Comparison of ENCODE assay signal across 1 cellular context in the genomic region with DNA sequence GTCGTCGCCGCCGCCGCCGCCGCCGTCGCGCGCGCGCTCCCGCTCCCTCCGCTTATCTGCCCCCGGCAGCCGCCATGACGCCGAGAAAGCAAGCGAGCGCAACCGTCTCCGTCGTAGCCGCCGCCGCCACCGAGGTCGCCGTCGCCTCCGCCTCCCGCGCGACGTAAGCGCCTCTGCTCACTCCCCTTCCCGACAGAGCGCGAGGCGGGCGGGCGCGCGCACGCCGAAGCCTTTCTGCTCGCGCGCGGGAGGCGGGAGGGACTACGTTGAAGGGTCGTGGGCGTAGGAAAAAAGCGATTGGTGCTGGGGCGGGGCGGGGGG.
A peak's percentile ranks its signal among the peaks of the same experiment; 100 is the strongest.
TF ChIP-seq lines count a peak whose summit lies in the region.

TSS of gene CHD1 (minus strand) at position 206 of the 321 bp plus-strand sequence. CDS start 2,621 bp downstream, outside the sequence.

TF ChIP-seq in K562, 482 proteins besides CTCF, POLR2A, EP300 and RAD21 (continued from another document and continues in another):
- TF ChIP-seq ARID3B (CRISPR knock-in tag; IDR thresholded peaks at IDR 0.05; ENCODE audit: borderline replicate concordance), result no peak
- no peak for TF ChIP-seq ZBTB2 (IDR thresholded peaks at IDR 0.05)
- TF ChIP-seq ZBTB7A (IDR thresholded peaks at IDR 0.05; ENCODE audit: borderline replicate concordance, control insufficient read depth, low read depth, low read length), result peak; percentile 2; the same call in 1 of the 2 replicates
- TF ChIP-seq MCM2 (IDR thresholded peaks at IDR 0.05; ENCODE audit: low read depth), result no peak
- no peak; the same call in 1 of the 2 replicates for TF ChIP-seq TFAP4 (CRISPR knock-in tag; IDR thresholded peaks at IDR 0.05; ENCODE audit: borderline replicate concordance)
- TF ChIP-seq, protein P1, sequence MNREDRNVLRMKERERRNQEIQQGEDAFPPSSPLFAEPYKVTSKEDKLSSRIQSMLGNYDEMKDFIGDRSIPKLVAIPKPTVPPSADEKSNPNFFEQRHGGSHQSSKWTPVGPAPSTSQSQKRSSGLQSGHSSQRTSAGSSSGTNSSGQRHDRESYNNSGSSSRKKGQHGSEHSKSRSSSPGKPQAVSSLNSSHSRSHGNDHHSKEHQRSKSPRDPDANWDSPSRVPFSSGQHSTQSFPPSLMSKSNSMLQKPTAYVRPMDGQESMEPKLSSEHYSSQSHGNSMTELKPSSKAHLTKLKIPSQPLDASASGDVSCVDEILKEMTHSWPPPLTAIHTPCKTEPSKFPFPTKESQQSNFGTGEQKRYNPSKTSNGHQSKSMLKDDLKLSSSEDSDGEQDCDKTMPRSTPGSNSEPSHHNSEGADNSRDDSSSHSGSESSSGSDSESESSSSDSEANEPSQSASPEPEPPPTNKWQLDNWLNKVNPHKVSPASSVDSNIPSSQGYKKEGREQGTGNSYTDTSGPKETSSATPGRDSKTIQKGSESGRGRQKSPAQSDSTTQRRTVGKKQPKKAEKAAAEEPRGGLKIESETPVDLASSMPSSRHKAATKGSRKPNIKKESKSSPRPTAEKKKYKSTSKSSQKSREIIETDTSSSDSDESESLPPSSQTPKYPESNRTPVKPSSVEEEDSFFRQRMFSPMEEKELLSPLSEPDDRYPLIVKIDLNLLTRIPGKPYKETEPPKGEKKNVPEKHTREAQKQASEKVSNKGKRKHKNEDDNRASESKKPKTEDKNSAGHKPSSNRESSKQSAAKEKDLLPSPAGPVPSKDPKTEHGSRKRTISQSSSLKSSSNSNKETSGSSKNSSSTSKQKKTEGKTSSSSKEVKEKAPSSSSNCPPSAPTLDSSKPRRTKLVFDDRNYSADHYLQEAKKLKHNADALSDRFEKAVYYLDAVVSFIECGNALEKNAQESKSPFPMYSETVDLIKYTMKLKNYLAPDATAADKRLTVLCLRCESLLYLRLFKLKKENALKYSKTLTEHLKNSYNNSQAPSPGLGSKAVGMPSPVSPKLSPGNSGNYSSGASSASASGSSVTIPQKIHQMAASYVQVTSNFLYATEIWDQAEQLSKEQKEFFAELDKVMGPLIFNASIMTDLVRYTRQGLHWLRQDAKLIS (CRISPR knock-in tag; IDR thresholded peaks at IDR 0.05), result peak; percentile 74; the same call in 1 of the 2 replicates
- no peak for TF ChIP-seq CEBPB (tag; IDR thresholded peaks at IDR 0.05)
- TF ChIP-seq SMAD4 (CRISPR knock-in tag; conservative IDR thresholded peaks at IDR 0.05), result peak; percentile 87
- no peak for TF ChIP-seq GABPB2 (CRISPR knock-in tag; conservative IDR thresholded peaks at IDR 0.05)
- peak; percentile 79 for TF ChIP-seq EGR1 (conservative IDR thresholded peaks at IDR 0.05)
- 0 out of 4 replicates have a peak, but pooled peaks of 1 of the 2 experiments have one; percentile 26 for TF ChIP-seq KDM4B (IDR thresholded peaks at IDR 0.05; ENCODE audit: borderline replicate concordance in 2 of 2, low read depth in 1 of 2)
- TF ChIP-seq TBP (optimal IDR thresholded peaks at IDR 0.05; ENCODE audit: low read depth, low read length), result peak; percentile 79
- no peak for TF ChIP-seq NFATC3 (IDR thresholded peaks at IDR 0.05)
- no peak for TF ChIP-seq KHSRP (IDR thresholded peaks at IDR 0.05)
- no peak for TF ChIP-seq LARP7 (IDR thresholded peaks at IDR 0.05)
- TF ChIP-seq TAL1 (IDR thresholded peaks at IDR 0.05), result 0 out of 2 replicates have a peak, but pooled peaks have one; percentile 5
- TF ChIP-seq, protein P2, sequence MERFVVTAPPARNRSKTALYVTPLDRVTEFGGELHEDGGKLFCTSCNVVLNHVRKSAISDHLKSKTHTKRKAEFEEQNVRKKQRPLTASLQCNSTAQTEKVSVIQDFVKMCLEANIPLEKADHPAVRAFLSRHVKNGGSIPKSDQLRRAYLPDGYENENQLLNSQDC (CRISPR knock-in tag; IDR thresholded peaks at IDR 0.05), result peak; percentile 81; the same call in 1 of the 2 replicates
- TF ChIP-seq SMARCA5 (IDR thresholded peaks at IDR 0.05), result no peak
- no peak for TF ChIP-seq ZNF408 (CRISPR knock-in tag; IDR thresholded peaks at IDR 0.05; ENCODE audit: low read depth)
- TF ChIP-seq, protein P3, sequence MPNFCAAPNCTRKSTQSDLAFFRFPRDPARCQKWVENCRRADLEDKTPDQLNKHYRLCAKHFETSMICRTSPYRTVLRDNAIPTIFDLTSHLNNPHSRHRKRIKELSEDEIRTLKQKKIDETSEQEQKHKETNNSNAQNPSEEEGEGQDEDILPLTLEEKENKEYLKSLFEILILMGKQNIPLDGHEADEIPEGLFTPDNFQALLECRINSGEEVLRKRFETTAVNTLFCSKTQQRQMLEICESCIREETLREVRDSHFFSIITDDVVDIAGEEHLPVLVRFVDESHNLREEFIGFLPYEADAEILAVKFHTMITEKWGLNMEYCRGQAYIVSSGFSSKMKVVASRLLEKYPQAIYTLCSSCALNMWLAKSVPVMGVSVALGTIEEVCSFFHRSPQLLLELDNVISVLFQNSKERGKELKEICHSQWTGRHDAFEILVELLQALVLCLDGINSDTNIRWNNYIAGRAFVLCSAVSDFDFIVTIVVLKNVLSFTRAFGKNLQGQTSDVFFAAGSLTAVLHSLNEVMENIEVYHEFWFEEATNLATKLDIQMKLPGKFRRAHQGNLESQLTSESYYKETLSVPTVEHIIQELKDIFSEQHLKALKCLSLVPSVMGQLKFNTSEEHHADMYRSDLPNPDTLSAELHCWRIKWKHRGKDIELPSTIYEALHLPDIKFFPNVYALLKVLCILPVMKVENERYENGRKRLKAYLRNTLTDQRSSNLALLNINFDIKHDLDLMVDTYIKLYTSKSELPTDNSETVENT (CRISPR knock-in tag; IDR thresholded peaks at IDR 0.05), result peak; percentile 74; the same call in 1 of the 2 replicates
- TF ChIP-seq YY1 (IDR thresholded peaks at IDR 0.05; ENCODE audit: borderline replicate concordance in 1 of 3, control insufficient read depth in 1 of 3, extremely low read depth in 1 of 3, insufficient read depth in 3 of 3, insufficient read length in 1 of 3, insufficient replicate concordance in 2 of 3, low read depth in 1 of 3, low read length in 2 of 3), result peak; percentile 64 to 95 (median 90)
- peak; percentile 88 for TF ChIP-seq TAF1 (IDR thresholded peaks at IDR 0.05; ENCODE audit: control insufficient read depth, extremely low read depth, insufficient read depth, low read length, severe bottlenecking)
- TF ChIP-seq PML (IDR thresholded peaks at IDR 0.05; ENCODE audit: low read length), result 0 out of 2 replicates have a peak, but pooled peaks have one; percentile 28
- TF ChIP-seq PYGO2 (tag; IDR thresholded peaks at IDR 0.05), result no peak
- peak; percentile 89 for TF ChIP-seq POLR2G (IDR thresholded peaks at IDR 0.05; ENCODE audit: low read depth, low read length)
- TF ChIP-seq CCNT2 (IDR thresholded peaks at IDR 0.05; ENCODE audit: borderline replicate concordance, extremely low read depth, insufficient read length, low read depth, low read length), result peak; percentile 84
- no peak for TF ChIP-seq DNMT1 (IDR thresholded peaks at IDR 0.05)
- TF ChIP-seq, protein P4, sequence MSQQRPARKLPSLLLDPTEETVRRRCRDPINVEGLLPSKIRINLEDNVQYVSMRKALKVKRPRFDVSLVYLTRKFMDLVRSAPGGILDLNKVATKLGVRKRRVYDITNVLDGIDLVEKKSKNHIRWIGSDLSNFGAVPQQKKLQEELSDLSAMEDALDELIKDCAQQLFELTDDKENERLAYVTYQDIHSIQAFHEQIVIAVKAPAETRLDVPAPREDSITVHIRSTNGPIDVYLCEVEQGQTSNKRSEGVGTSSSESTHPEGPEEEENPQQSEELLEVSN (IDR thresholded peaks at IDR 0.05; ENCODE audit: borderline replicate concordance in 1 of 2, extremely low read depth in 1 of 2, insufficient read depth in 1 of 2, insufficient read length in 1 of 2, low read depth in 1 of 2, low read length in 1 of 2, poor library complexity in 1 of 2, severe bottlenecking in 1 of 2), result peak in 1 of 2 experiments; percentile 65
- TF ChIP-seq HNRNPK (IDR thresholded peaks at IDR 0.05; ENCODE audit: low read depth, low read length, poor library complexity, severe bottlenecking), result peak; percentile 34
- TF ChIP-seq, protein P5, sequence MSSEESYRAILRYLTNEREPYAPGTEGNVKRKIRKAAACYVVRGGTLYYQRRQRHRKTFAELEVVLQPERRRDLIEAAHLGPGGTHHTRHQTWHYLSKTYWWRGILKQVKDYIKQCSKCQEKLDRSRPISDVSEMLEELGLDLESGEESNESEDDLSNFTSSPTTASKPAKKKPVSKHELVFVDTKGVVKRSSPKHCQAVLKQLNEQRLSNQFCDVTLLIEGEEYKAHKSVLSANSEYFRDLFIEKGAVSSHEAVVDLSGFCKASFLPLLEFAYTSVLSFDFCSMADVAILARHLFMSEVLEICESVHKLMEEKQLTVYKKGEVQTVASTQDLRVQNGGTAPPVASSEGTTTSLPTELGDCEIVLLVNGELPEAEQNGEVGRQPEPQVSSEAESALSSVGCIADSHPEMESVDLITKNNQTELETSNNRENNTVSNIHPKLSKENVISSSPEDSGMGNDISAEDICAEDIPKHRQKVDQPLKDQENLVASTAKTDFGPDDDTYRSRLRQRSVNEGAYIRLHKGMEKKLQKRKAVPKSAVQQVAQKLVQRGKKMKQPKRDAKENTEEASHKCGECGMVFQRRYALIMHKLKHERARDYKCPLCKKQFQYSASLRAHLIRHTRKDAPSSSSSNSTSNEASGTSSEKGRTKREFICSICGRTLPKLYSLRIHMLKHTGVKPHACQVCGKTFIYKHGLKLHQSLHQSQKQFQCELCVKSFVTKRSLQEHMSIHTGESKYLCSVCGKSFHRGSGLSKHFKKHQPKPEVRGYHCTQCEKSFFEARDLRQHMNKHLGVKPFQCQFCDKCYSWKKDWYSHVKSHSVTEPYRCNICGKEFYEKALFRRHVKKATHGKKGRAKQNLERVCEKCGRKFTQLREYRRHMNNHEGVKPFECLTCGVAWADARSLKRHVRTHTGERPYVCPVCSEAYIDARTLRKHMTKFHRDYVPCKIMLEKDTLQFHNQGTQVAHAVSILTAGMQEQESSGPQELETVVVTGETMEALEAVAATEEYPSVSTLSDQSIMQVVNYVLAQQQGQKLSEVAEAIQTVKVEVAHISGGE (CRISPR knock-in tag; IDR thresholded peaks at IDR 0.05), result no peak; a peak in 1 of 6 replicates
- TF ChIP-seq ZNF77 (CRISPR knock-in tag; IDR thresholded peaks at IDR 0.05), result no peak
- peak; percentile 57; the same call in 1 of the 2 replicates for TF ChIP-seq POLR2AphosphoS5 (IDR thresholded peaks at IDR 0.05; ENCODE audit: control insufficient read depth, insufficient read depth, low read depth, low read length)
- TF ChIP-seq CXXC5 (CRISPR knock-in tag; IDR thresholded peaks at IDR 0.05), result peak; percentile 83
- TF ChIP-seq ERF (CRISPR knock-in tag; IDR thresholded peaks at IDR 0.05), result peak; percentile 12; the same call in 1 of the 2 replicates
- TF ChIP-seq NFRKB (IDR thresholded peaks at IDR 0.05; ENCODE audit: low read depth), result 0 out of 2 replicates have a peak, but pooled peaks have one; percentile 6
- TF ChIP-seq ZEB2 (IDR thresholded peaks at IDR 0.05), result no peak
- 0 out of 2 replicates have a peak, but pooled peaks have one; percentile 8 for TF ChIP-seq DMBX1 (CRISPR knock-in tag; IDR thresholded peaks at IDR 0.05; ENCODE audit: borderline replicate concordance)
- TF ChIP-seq HMGN3 (IDR thresholded peaks at IDR 0.05; ENCODE audit: borderline replicate concordance, extremely low read depth, insufficient read length, low read depth, low read length), result peak; percentile 86
- no peak for TF ChIP-seq NCOA1 (IDR thresholded peaks at IDR 0.05; ENCODE audit: low read depth)
- peak; percentile 36; the same call in 1 of the 2 replicates for TF ChIP-seq MAX (CRISPR knock-in tag; IDR thresholded peaks at IDR 0.05)
- TF ChIP-seq ZNF311 (CRISPR knock-in tag; IDR thresholded peaks at IDR 0.05), result no peak
- TF ChIP-seq CREB1 (IDR thresholded peaks at IDR 0.05), result peak; percentile 75
- TF ChIP-seq CREB1 (CRISPR knock-in tag; IDR thresholded peaks at IDR 0.05), result peak; percentile 62
- TF ChIP-seq JUND (IDR thresholded peaks at IDR 0.05; ENCODE audit: borderline replicate concordance, low read depth, low read length), result peak; percentile 27; the same call in 1 of the 2 replicates
- TF ChIP-seq JUND (tag; IDR thresholded peaks at IDR 0.05; ENCODE audit: borderline replicate concordance, low read depth, low read length), result no peak; the same call in 2 of the 3 replicates
- peak; percentile 44; the same call in 1 of the 2 replicates for TF ChIP-seq ATF1 (CRISPR knock-in tag; IDR thresholded peaks at IDR 0.05)
- no peak for TF ChIP-seq ATF1 (tag; IDR thresholded peaks at IDR 0.05)
- 0 out of 2 replicates have a peak, but pooled peaks have one; percentile 9 for TF ChIP-seq ZKSCAN1 (IDR thresholded peaks at IDR 0.05; ENCODE audit: low read depth, low read length)
- TF ChIP-seq SIN3A (IDR thresholded peaks at IDR 0.05; ENCODE audit: borderline replicate concordance in 2 of 2, control insufficient read depth in 1 of 2, low read depth in 2 of 2, low read length in 2 of 2), result peak in 1 of 2 experiments; percentile 11; a peak in 1 of 4 replicates
- TF ChIP-seq ELF4 (CRISPR knock-in tag; IDR thresholded peaks at IDR 0.05), result peak; percentile 27; the same call in 1 of the 2 replicates
